Comparison of ENCODE assay signal across 1 cellular context in the genomic region with DNA sequence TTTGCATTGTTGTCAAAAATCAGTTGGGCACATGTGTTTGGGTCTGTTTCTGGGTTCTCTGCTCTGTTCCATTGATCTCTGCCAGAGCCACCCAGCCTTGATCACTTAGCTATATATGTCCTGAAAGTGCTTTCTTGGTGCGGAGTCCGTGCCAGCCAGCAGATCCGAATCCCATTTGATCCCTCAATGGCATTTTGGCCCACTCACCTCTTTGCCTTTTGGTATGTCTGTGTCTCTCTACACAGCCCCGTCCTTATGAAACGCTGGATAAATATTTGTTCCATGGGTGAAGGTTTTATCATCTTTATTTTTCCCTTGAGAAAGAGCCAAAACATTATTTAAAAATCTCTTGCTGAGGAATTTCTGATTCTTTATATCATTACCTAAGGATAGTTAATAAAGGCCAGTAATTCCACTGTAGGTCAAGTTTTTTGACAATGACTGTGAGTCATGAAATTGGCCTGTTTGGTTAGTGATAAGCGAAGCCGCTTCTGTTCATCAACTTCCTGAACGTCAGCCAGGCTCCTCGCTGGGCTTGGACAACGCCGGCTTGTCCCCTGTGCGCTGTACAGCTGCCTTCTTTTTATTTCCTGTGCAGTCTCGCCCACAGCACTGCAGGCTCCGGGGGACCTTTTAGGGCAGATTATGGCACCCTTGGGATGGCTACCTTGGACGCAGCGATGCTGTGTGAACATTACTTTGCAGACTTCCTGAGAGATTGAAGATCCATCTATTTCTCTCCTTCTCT.
TF ChIP-seq lines count a peak whose summit lies in the region.

No MANE protein-coding gene starts in this region.

TF ChIP-seq in HepG2, 621 proteins besides CTCF, POLR2A, EP300 and RAD21 (continued from another document and continues in another):
- TF ChIP-seq, protein P1, sequence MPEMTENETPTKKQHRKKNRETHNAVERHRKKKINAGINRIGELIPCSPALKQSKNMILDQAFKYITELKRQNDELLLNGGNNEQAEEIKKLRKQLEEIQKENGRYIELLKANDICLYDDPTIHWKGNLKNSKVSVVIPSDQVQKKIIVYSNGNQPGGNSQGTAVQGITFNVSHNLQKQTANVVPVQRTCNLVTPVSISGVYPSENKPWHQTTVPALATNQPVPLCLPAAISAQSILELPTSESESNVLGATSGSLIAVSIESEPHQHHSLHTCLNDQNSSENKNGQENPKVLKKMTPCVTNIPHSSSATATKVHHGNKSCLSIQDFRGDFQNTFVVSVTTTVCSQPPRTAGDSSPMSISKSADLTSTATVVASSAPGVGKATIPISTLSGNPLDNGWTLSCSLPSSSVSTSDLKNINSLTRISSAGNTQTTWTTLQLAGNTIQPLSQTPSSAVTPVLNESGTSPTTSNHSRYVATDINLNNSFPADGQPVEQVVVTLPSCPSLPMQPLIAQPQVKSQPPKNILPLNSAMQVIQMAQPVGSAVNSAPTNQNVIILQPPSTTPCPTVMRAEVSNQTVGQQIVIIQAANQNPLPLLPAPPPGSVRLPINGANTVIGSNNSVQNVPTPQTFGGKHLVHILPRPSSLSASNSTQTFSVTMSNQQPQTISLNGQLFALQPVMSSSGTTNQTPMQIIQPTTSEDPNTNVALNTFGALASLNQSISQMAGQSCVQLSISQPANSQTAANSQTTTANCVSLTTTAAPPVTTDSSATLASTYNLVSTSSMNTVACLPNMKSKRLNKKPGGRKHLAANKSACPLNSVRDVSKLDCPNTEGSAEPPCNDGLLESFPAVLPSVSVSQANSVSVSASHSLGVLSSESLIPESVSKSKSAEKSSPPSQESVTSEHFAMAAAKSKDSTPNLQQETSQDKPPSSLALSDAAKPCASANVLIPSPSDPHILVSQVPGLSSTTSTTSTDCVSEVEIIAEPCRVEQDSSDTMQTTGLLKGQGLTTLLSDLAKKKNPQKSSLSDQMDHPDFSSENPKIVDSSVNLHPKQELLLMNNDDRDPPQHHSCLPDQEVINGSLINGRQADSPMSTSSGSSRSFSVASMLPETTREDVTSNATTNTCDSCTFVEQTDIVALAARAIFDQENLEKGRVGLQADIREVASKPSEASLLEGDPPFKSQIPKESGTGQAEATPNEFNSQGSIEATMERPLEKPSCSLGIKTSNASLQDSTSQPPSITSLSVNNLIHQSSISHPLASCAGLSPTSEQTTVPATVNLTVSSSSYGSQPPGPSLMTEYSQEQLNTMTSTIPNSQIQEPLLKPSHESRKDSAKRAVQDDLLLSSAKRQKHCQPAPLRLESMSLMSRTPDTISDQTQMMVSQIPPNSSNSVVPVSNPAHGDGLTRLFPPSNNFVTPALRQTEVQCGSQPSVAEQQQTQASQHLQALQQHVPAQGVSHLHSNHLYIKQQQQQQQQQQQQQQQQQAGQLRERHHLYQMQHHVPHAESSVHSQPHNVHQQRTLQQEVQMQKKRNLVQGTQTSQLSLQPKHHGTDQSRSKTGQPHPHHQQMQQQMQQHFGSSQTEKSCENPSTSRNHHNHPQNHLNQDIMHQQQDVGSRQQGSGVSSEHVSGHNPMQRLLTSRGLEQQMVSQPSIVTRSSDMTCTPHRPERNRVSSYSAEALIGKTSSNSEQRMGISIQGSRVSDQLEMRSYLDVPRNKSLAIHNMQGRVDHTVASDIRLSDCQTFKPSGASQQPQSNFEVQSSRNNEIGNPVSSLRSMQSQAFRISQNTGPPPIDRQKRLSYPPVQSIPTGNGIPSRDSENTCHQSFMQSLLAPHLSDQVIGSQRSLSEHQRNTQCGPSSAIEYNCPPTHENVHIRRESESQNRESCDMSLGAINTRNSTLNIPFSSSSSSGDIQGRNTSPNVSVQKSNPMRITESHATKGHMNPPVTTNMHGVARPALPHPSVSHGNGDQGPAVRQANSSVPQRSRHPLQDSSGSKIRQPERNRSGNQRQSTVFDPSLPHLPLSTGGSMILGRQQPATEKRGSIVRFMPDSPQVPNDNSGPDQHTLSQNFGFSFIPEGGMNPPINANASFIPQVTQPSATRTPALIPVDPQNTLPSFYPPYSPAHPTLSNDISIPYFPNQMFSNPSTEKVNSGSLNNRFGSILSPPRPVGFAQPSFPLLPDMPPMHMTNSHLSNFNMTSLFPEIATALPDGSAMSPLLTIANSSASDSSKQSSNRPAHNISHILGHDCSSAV (CRISPR knock-in tag; IDR thresholded peaks at IDR 0.05; ENCODE audit: borderline replicate concordance) = no peak
- TF ChIP-seq SNAPC2 (CRISPR knock-in tag; IDR thresholded peaks at IDR 0.05) (no peak), ERF (CRISPR knock-in tag; IDR thresholded peaks at IDR 0.05) (peak; percentile 69; the same call in 1 of the 2 replicates), ZNF441 (CRISPR knock-in tag; IDR thresholded peaks at IDR 0.05; ENCODE audit: borderline replicate concordance) (no peak), PRPF4 (IDR thresholded peaks at IDR 0.05; ENCODE audit: low read depth, low read length, poor library complexity, severe bottlenecking) (no peak), ZNF724P (CRISPR knock-in tag; IDR thresholded peaks at IDR 0.05; ENCODE audit: borderline replicate concordance) (no peak), ZNF17 (CRISPR knock-in tag; IDR thresholded peaks at IDR 0.05) (no peak), PHB2 (IDR thresholded peaks at IDR 0.05; ENCODE audit: partially characterized antibody) (no peak), SMARCE1 (IDR thresholded peaks at IDR 0.05; ENCODE audit: borderline replicate concordance) (no peak), ZNF703 (CRISPR knock-in tag; IDR thresholded peaks at IDR 0.05; ENCODE audit: borderline replicate concordance) (no peak), SRSF4 (IDR thresholded peaks at IDR 0.05; ENCODE audit: low read depth, low read length, poor library complexity, severe bottlenecking) (no peak), ZNF577 (CRISPR knock-in tag; IDR thresholded peaks at IDR 0.05; ENCODE audit: borderline replicate concordance, low read depth) (no peak), ZNF282 (IDR thresholded peaks at IDR 0.05; ENCODE audit: partially characterized antibody) (no peak), ETV5 (CRISPR knock-in tag; IDR thresholded peaks at IDR 0.05; ENCODE audit: borderline replicate concordance) (peak; percentile 95), ARNT2 (CRISPR knock-in tag; IDR thresholded peaks at IDR 0.05; ENCODE audit: low read depth) (no peak), ZBTB7B (CRISPR knock-in tag; IDR thresholded peaks at IDR 0.05) (peak; percentile 49; the same call in 1 of the 2 replicates), ZNF720 (CRISPR knock-in tag; IDR thresholded peaks at IDR 0.05) (no peak), ZNF530 (CRISPR knock-in tag; IDR thresholded peaks at IDR 0.05; ENCODE audit: low read depth) (no peak), ZNF335 (CRISPR knock-in tag; IDR thresholded peaks at IDR 0.05) (no peak), CHCHD3 (CRISPR knock-in tag; IDR thresholded peaks at IDR 0.05) (no peak)
- TF ChIP-seq, protein P2, sequence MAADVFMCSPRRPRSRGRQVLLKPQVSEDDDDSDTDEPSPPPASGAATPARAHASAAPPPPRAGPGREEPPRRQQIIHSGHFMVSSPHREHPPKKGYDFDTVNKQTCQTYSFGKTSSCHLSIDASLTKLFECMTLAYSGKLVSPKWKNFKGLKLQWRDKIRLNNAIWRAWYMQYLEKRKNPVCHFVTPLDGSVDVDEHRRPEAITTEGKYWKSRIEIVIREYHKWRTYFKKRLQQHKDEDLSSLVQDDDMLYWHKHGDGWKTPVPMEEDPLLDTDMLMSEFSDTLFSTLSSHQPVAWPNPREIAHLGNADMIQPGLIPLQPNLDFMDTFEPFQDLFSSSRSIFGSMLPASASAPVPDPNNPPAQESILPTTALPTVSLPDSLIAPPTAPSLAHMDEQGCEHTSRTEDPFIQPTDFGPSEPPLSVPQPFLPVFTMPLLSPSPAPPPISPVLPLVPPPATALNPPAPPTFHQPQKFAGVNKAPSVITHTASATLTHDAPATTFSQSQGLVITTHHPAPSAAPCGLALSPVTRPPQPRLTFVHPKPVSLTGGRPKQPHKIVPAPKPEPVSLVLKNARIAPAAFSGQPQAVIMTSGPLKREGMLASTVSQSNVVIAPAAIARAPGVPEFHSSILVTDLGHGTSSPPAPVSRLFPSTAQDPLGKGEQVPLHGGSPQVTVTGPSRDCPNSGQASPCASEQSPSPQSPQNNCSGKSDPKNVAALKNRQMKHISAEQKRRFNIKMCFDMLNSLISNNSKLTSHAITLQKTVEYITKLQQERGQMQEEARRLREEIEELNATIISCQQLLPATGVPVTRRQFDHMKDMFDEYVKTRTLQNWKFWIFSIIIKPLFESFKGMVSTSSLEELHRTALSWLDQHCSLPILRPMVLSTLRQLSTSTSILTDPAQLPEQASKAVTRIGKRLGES (CRISPR knock-in tag; IDR thresholded peaks at IDR 0.05; ENCODE audit: borderline replicate concordance) = no peak
- TF ChIP-seq, protein P3, sequence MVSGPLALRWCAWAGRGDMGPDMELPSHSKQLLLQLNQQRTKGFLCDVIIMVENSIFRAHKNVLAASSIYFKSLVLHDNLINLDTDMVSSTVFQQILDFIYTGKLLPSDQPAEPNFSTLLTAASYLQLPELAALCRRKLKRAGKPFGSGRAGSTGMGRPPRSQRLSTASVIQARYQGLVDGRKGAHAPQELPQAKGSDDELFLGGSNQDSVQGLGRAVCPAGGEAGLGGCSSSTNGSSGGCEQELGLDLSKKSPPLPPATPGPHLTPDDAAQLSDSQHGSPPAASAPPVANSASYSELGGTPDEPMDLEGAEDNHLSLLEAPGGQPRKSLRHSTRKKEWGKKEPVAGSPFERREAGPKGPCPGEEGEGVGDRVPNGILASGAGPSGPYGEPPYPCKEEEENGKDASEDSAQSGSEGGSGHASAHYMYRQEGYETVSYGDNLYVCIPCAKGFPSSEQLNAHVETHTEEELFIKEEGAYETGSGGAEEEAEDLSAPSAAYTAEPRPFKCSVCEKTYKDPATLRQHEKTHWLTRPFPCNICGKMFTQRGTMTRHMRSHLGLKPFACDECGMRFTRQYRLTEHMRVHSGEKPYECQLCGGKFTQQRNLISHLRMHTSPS (CRISPR knock-in tag; IDR thresholded peaks at IDR 0.05; ENCODE audit: low read depth) = no peak
- TF ChIP-seq, protein P4, sequence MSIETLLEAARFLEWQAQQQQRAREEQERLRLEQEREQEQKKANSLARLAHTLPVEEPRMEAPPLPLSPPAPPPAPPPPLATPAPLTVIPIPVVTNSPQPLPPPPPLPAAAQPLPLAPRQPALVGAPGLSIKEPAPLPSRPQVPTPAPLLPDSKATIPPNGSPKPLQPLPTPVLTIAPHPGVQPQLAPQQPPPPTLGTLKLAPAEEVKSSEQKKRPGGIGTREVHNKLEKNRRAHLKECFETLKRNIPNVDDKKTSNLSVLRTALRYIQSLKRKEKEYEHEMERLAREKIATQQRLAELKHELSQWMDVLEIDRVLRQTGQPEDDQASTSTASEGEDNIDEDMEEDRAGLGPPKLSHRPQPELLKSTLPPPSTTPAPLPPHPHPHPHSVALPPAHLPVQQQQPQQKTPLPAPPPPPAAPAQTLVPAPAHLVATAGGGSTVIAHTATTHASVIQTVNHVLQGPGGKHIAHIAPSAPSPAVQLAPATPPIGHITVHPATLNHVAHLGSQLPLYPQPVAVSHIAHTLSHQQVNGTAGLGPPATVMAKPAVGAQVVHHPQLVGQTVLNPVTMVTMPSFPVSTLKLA (IDR thresholded peaks at IDR 0.05) = no peak
- TF ChIP-seq, protein P5, sequence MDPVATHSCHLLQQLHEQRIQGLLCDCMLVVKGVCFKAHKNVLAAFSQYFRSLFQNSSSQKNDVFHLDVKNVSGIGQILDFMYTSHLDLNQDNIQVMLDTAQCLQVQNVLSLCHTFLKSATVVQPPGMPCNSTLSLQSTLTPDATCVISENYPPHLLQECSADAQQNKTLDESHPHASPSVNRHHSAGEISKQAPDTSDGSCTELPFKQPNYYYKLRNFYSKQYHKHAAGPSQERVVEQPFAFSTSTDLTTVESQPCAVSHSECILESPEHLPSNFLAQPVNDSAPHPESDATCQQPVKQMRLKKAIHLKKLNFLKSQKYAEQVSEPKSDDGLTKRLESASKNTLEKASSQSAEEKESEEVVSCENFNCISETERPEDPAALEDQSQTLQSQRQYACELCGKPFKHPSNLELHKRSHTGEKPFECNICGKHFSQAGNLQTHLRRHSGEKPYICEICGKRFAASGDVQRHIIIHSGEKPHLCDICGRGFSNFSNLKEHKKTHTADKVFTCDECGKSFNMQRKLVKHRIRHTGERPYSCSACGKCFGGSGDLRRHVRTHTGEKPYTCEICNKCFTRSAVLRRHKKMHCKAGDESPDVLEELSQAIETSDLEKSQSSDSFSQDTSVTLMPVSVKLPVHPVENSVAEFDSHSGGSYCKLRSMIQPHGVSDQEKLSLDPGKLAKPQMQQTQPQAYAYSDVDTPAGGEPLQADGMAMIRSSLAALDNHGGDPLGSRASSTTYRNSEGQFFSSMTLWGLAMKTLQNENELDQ (CRISPR knock-in tag; IDR thresholded peaks at IDR 0.05; ENCODE audit: borderline replicate concordance) = no peak
- TF ChIP-seq, protein P6, sequence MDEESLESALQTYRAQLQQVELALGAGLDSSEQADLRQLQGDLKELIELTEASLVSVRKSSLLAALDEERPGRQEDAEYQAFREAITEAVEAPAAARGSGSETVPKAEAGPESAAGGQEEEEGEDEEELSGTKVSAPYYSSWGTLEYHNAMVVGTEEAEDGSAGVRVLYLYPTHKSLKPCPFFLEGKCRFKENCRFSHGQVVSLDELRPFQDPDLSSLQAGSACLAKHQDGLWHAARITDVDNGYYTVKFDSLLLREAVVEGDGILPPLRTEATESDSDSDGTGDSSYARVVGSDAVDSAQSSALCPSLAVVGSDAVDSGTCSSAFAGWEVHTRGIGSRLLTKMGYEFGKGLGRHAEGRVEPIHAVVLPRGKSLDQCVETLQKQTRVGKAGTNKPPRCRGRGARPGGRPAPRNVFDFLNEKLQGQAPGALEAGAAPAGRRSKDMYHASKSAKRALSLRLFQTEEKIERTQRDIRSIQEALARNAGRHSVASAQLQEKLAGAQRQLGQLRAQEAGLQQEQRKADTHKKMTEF (CRISPR knock-in tag; IDR thresholded peaks at IDR 0.05) = peak; percentile 68
- TF ChIP-seq, protein P7, sequence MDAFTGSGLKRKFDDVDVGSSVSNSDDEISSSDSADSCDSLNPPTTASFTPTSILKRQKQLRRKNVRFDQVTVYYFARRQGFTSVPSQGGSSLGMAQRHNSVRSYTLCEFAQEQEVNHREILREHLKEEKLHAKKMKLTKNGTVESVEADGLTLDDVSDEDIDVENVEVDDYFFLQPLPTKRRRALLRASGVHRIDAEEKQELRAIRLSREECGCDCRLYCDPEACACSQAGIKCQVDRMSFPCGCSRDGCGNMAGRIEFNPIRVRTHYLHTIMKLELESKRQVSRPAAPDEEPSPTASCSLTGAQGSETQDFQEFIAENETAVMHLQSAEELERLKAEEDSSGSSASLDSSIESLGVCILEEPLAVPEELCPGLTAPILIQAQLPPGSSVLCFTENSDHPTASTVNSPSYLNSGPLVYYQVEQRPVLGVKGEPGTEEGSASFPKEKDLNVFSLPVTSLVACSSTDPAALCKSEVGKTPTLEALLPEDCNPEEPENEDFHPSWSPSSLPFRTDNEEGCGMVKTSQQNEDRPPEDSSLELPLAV (CRISPR knock-in tag; conservative IDR thresholded peaks at IDR 0.05; ENCODE audit: low read depth) = no peak
- TF ChIP-seq, protein P8, sequence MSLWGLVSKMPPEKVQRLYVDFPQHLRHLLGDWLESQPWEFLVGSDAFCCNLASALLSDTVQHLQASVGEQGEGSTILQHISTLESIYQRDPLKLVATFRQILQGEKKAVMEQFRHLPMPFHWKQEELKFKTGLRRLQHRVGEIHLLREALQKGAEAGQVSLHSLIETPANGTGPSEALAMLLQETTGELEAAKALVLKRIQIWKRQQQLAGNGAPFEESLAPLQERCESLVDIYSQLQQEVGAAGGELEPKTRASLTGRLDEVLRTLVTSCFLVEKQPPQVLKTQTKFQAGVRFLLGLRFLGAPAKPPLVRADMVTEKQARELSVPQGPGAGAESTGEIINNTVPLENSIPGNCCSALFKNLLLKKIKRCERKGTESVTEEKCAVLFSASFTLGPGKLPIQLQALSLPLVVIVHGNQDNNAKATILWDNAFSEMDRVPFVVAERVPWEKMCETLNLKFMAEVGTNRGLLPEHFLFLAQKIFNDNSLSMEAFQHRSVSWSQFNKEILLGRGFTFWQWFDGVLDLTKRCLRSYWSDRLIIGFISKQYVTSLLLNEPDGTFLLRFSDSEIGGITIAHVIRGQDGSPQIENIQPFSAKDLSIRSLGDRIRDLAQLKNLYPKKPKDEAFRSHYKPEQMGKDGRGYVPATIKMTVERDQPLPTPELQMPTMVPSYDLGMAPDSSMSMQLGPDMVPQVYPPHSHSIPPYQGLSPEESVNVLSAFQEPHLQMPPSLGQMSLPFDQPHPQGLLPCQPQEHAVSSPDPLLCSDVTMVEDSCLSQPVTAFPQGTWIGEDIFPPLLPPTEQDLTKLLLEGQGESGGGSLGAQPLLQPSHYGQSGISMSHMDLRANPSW (CRISPR knock-in tag; IDR thresholded peaks at IDR 0.05; ENCODE audit: borderline replicate concordance) = no peak
